20 cellular contexts compared by ENCODE assay signal in the genomic region with DNA sequence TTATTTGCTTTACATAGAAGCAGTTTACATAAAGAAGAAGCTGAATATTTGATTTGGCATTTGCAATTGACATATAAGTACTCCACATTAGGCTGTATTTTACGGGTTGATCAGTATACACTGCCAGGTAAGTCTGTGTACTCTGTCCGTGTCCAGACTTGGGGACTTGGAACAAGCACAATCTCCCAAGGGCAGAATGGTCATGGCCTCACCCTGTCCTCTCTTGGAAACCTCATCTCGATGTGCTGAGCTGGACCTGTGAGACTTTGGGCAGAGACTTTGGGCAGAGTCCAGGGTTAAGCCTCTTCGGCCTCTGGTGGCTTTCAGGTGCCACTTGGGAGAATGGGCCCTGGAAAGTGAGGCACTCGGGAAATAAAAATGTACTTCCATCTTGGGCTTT.
"Had no signal": no experiment of that assay in that cellular context is flagged by ENCODE, and none has a peak within 500 bp of the region (broad histone marks: within the 10 kb centered on the region; RNA-seq: fewer than 3 reads in every experiment).

No MANE protein-coding gene starts in this region.

- H3K36me3 Mint-ChIP-seq: natural killer cell; stimulated activated naive B cell treated with anti-CD40 and anti-IgM and Interleukin-4, amounts not matched to agents 10 μg/mL and 1 μg/mL and 100 μg/mL, for 72 hours had no signal

- H3K9me3 ChIP-seq: lower lobe of right lung, ovary, sigmoid colon, spleen had no signal

- H3K36me3 ChIP-seq: lower lobe of right lung, ovary, sigmoid colon, spleen, WERI-Rb-1 had no signal

- H3K27me3 ChIP-seq: ovary, sigmoid colon, spleen had no signal

- H3K27ac ChIP-seq: lower lobe of right lung, ovary, sigmoid colon, spleen, WERI-Rb-1 had no signal

- H3K4me1 ChIP-seq: lower lobe of right lung, sigmoid colon, spleen had no signal

- FAIRE-seq: endometrium, frontal cortex, kidney had no signal

- DNase-seq: activated CD4-positive, alpha-beta T cell treated with anti-CD3 and anti-CD28 coated beads for 1 hour; activated CD8-positive, alpha-beta memory T cell treated with anti-CD3 and anti-CD28 coated beads for 24 hours; activated CD8-positive, alpha-beta memory T cell treated with anti-CD3 and anti-CD28 coated beads, Interleukin-2, amount 50 U/mL, for 48 hours; activated effector memory CD4-positive, alpha-beta T cell treated with anti-CD3 and anti-CD28 coated beads, Interleukin-2, amount 50 U/mL, for 16 hours; activated naive CD4-positive, alpha-beta T cell treated with anti-CD3 and anti-CD28 coated beads, Interleukin-2, amount 50 U/mL, for 16 hours; activated T-cell treated with anti-CD3 and anti-CD28 coated beads, Interleukin-2, amount 50 U/mL, for 72 hours; aorta; cerebellar nuclear complex; cortex of kidney; kidney; lower lobe of right lung; natural killer cell; ovary; sigmoid colon; spleen; stimulated activated naive B cell treated with anti-CD40 and anti-IgM and Interleukin-4, amounts not matched to agents 10 μg/mL and 1 μg/mL and 100 μg/mL, for 72 hours; T-helper 17 cell; WERI-Rb-1 had no signal

- H3K9me3 Mint-ChIP-seq: activated T-cell treated with anti-CD3 and anti-CD28 coated beads, Interleukin-2, amount 50 U/mL, for 72 hours; natural killer cell; stimulated activated naive B cell treated with anti-CD40 and anti-IgM and Interleukin-4, amounts not matched to agents 10 μg/mL and 1 μg/mL and 100 μg/mL, for 72 hours had no signal

- H3K4me3 Mint-ChIP-seq: activated T-cell treated with anti-CD3 and anti-CD28 coated beads, Interleukin-2, amount 50 U/mL, for 72 hours; natural killer cell; stimulated activated naive B cell treated with anti-CD40 and anti-IgM and Interleukin-4, amounts not matched to agents 10 μg/mL and 1 μg/mL and 100 μg/mL, for 72 hours; T-helper 17 cell had no signal

- H3K27ac Mint-ChIP-seq: activated T-cell treated with anti-CD3 and anti-CD28 coated beads, Interleukin-2, amount 50 U/mL, for 72 hours; natural killer cell; stimulated activated naive B cell treated with anti-CD40 and anti-IgM and Interleukin-4, amounts not matched to agents 10 μg/mL and 1 μg/mL and 100 μg/mL, for 72 hours; T-helper 17 cell had no signal

- H3K4me3 ChIP-seq: lower lobe of right lung, ovary, sigmoid colon, spleen had no signal

- ATAC-seq: activated T-cell treated with anti-CD3 and anti-CD28 coated beads, Interleukin-2, amount 50 U/mL, for 72 hours; lower lobe of right lung; natural killer cell; stimulated activated naive B cell treated with anti-CD40 and anti-IgM and Interleukin-4, amounts not matched to agents 10 μg/mL and 1 μg/mL and 100 μg/mL, for 72 hours; T-helper 17 cell had no signal

- H3K4me1 Mint-ChIP-seq: natural killer cell; stimulated activated naive B cell treated with anti-CD40 and anti-IgM and Interleukin-4, amounts not matched to agents 10 μg/mL and 1 μg/mL and 100 μg/mL, for 72 hours; T-helper 17 cell had no signal
